ENCODE assay signal across 15 cellular contexts in genomic region chr16:1466968-1467521, GRCh38. TPM values are rescaled to one million over a fixed set of nuclear protein-coding genes. Genes with fewer than 3 reads are reported as not detected.
DNase-seq lines count a peak whose midpoint lies in the region; TF ChIP-seq lines count a peak whose summit lies in the region.
"Had no signal": no experiment of that assay in that cellular context is flagged by ENCODE, and none has a peak within 500 bp of the region (broad histone marks: within the 10 kb centered on the region; RNA-seq: fewer than 3 reads in every experiment).

No MANE protein-coding gene starts in this region.

- H3K27me3 ChIP-seq in neuronal stem cell (ENCODE audit: control insufficient read depth in 3 of 3, insufficient read depth in 3 of 3, low read depth in 1 of 3, low read length in 3 of 3) = no peaks in the 10 kb centered on the region
- H3K27me3 ChIP-seq: tibial artery had no signal

- H3K4ac ChIP-seq in neuronal stem cell (ENCODE audit: low read length) = no peak overlapping the region

- no peak overlapping the region for H3K14ac ChIP-seq in neuronal stem cell (ENCODE audit: low read length)

- H3K9me3 ChIP-seq in neuronal stem cell (replicated peaks in 1 of 2; ENCODE audit: control insufficient read depth in 2 of 2, insufficient read depth in 1 of 2, low read depth in 1 of 2, low read length in 2 of 2) = no peaks in the 10 kb centered on the region
- H3K9me3 ChIP-seq: HAP-1, tibial artery had no signal

- H3K27ac ChIP-seq in neuronal stem cell (replicated peaks; ENCODE audit: low read length) = no peak overlapping the region
- H3K27ac ChIP-seq: 22Rv1, tibial artery had no signal

- peaks cover 32% of the 10 kb centered on the region for H3K79me1 ChIP-seq in neuronal stem cell (ENCODE audit: low read depth, low read length)

- peak overlapping the region; percentile 73 for H2BK12ac ChIP-seq in neuronal stem cell (ENCODE audit: low read length)

- peak; percentile 48 for DNase-seq in DMS53 (lab: John Stamatoyannopoulos, UW)
- no peak for DNase-seq in DMS53 treated with DMSO at 0.1 percent for 48 hours (lab: John Stamatoyannopoulos, UW; ENCODE audit: unreplicated experiment)
- DNase-seq in MV-4-11 (lab: John Stamatoyannopoulos, UW) = peak; percentile 11
- peak; percentile 9 for DNase-seq in choroid plexus epithelial cell (ENCODE audit: low read depth)
- no peak for DNase-seq in neuronal stem cell (ENCODE audit: low spot score)
- no peak for DNase-seq in NCI-H748 (lab: John Stamatoyannopoulos, UW; ENCODE audit: unreplicated experiment)
- DNase-seq in NCI-H1105 treated with DMSO at 0.1 percent for 48 hours (lab: John Stamatoyannopoulos, UW) = no peak
- no peak for DNase-seq in NOMO-1 treated with dmso at 0.1 percent for 144 hours (lab: John Stamatoyannopoulos, UW; ENCODE audit: unreplicated experiment)
- DNase-seq: activated T-cell treated with anti-CD3 and anti-CD28 coated beads, Interleukin-2, amount 50 U/mL, for 72 hours; NCI-H1105; NCI-H2227 treated with DMSO at 0.1 percent for 48 hours; stimulated activated CD4-positive, alpha-beta T cell treated with anti-CD3 and anti-CD28 coated beads, Interleukin-4, amount 100 ng/mL, for 24 hours; tibial artery had no signal

- H2BK15ac ChIP-seq in neuronal stem cell (ENCODE audit: low read length) = peak overlapping the region; percentile 49

- H3K36me3 ChIP-seq in neuronal stem cell (replicated peaks in 1 of 2; ENCODE audit: control insufficient read depth in 2 of 2, insufficient read depth in 2 of 2, low read length in 2 of 2) = peaks cover 0 to 5% of the 10 kb centered on the region in 2 donors
- H3K36me3 ChIP-seq: HAP-1 had no signal

- no peak overlapping the region for H2BK5ac ChIP-seq in neuronal stem cell (ENCODE audit: low read length)

- no peak for TF ChIP-seq CTCF in choroid plexus epithelial cell (conservative IDR thresholded peaks at IDR 0.05; ENCODE audit: low read depth, low read length)

- no peak overlapping the region for H2AFZ ChIP-seq in neuronal stem cell (ENCODE audit: low read length)

- WGBS in neuronal stem cell (ENCODE audit: extremely low coverage in 2 of 2, insufficient read length in 2 of 2, insufficient replicate concordance in 1 of 2), 2 donors = no CpG with 5 or more reads among the region's 14 CpGs

- peak overlapping the region; percentile 70 for H3K9ac ChIP-seq in neuronal stem cell (ENCODE audit: low read depth, low read length, poor library complexity)

- H3K4me2 ChIP-seq in neuronal stem cell (ENCODE audit: insufficient read depth, low read length, poor library complexity, severe bottlenecking) = no peak overlapping the region

- peak overlapping the region; percentile 55 for H3K23ac ChIP-seq in neuronal stem cell (ENCODE audit: low read depth, low read length, poor library complexity)

- peak overlapping the region; percentile 53 for H4K91ac ChIP-seq in neuronal stem cell (ENCODE audit: low read depth, low read length, poor library complexity)

- H3K18ac ChIP-seq in neuronal stem cell (ENCODE audit: low read length) = no peak overlapping the region

- no peak overlapping the region for H3K4me3 ChIP-seq in choroid plexus epithelial cell (ENCODE audit: low read depth, low read length)
- no peak overlapping the region for H3K4me3 ChIP-seq in neuronal stem cell (ENCODE audit: low read length in 2 of 2)
- H3K4me3 ChIP-seq: HAP-1, tibial artery had no signal

- H2AK5ac ChIP-seq in neuronal stem cell (ENCODE audit: low read depth, low read length) = no peak overlapping the region

- peaks cover 0 to 9% of the 10 kb centered on the region in 2 donors for H3K4me1 ChIP-seq in neuronal stem cell (ENCODE audit: control insufficient read depth in 2 of 2, insufficient read depth in 1 of 2, low read depth in 1 of 2, low read length in 2 of 2)
- H3K4me1 ChIP-seq: HAP-1 had no signal

- H2BK120ac ChIP-seq in neuronal stem cell (ENCODE audit: low read depth, low read length) = no peak overlapping the region

- no peak overlapping the region for H4K8ac ChIP-seq in neuronal stem cell (ENCODE audit: low read depth, low read length)

RNA-seq across cellular contexts. Expression of gene CLCN7, which starts 7.8 kb away (rescaled TPM):
- 32.7 TPM for polyA plus RNA-seq in neuronal stem cell (2013, experiment 1 of 2)
- polyA plus RNA-seq in neuronal stem cell (2013, experiment 2 of 2) = 28.0 TPM

RNA-seq across cellular contexts. Expression of gene PTX4, which starts 21.7 kb away (rescaled TPM):
- not detected for polyA plus RNA-seq in neuronal stem cell (2013, experiment 1 of 2)
- not detected for polyA plus RNA-seq in neuronal stem cell (2013, experiment 2 of 2)

RNA-seq across cellular contexts. Expression of gene CCDC154, which starts 22.7 kb away (rescaled TPM):
- 0.86 TPM for polyA plus RNA-seq in neuronal stem cell (2013, experiment 1 of 2)
- 1.2 TPM for polyA plus RNA-seq in neuronal stem cell (2013, experiment 2 of 2)

RNA-seq across cellular contexts. Expression of gene TELO2, which starts 26.1 kb away (rescaled TPM):
- polyA plus RNA-seq in neuronal stem cell (2013, experiment 1 of 2) = 17.1 TPM
- 16.7 TPM for polyA plus RNA-seq in neuronal stem cell (2013, experiment 2 of 2)

RNA-seq across cellular contexts. Expression of gene PERCC1, which starts 36.2 kb away (rescaled TPM):
- polyA plus RNA-seq in neuronal stem cell (2013, experiment 1 of 2) = not detected
- polyA plus RNA-seq in neuronal stem cell (2013, experiment 2 of 2) = not detected

Comparison
In these comparisons a context has a peak if more than half of its experiments do, and no peak if none do; other contexts are left out.
1. DNase-seq: peak in DMS53 (single experiment), MV-4-11 (single experiment) and choroid plexus epithelial cell (single experiment); none in DMS53 treated with DMSO at 0.1 percent for 48 hours (single experiment), neuronal stem cell (single experiment), NCI-H748 (single experiment), NCI-H1105 treated with DMSO at 0.1 percent for 48 hours (single experiment) and NOMO-1 treated with dmso at 0.1 percent for 144 hours (single experiment).